27 cellular contexts compared by ENCODE assay signal in genomic region chr21:35530726-35531125, GRCh38.
DNase-seq lines count a peak whose midpoint lies in the region; ATAC-seq, FAIRE-seq and TF ChIP-seq lines count a peak whose summit lies in the region.
"Had no signal": no experiment of that assay in that cellular context is flagged by ENCODE, and none has a peak within 500 bp of the region (broad histone marks: within the 10 kb centered on the region; RNA-seq: fewer than 3 reads in every experiment).

No MANE protein-coding gene starts in this region.

- CTCF ChIA-PET in K562 (lab: Yijun Ruan, JAX; ENCODE audit: low intra/inter-chr PET ratio), result no interaction called here

- H3K9me1 ChIP-seq in K562 (ENCODE audit: control insufficient read depth, insufficient read depth, low read length), result no peaks in the 10 kb centered on the region

- H3K27ac ChIP-seq in CD4-positive, CD25-positive, alpha-beta regulatory T cell (ENCODE audit: insufficient read depth, low read length, poor library complexity, severe bottlenecking), result no peak overlapping the region
- H3K27ac ChIP-seq in K562 (ENCODE audit: extremely low read depth, low read depth, low read length), result no peak overlapping the region
- H3K27ac ChIP-seq: HL-60, pancreas, tibial artery had no signal

- TF ChIP-seq CTCF in K562 (IDR thresholded peaks at IDR 0.05 in 2 of 3, conservative IDR thresholded peaks at IDR 0.05 in 1 of 3; ENCODE audit: insufficient read depth in 2 of 3, low read depth in 1 of 3, low read length in 3 of 3), result no peak

- intact Hi-C loops in K562 (cut with micrococcal nuclease), result no loop called here

- peaks cover 0 to 5% (median 1%) of the 10 kb centered on the region in 7 donors for H3K9me3 Mint-ChIP-seq in CD4-positive, CD25-positive, alpha-beta regulatory T cell

- H4K20me1 ChIP-seq in K562 (replicated peaks; ENCODE audit: control insufficient read depth, insufficient read depth, low read length), result no peaks in the 10 kb centered on the region

- H3K9ac ChIP-seq in K562 (ENCODE audit: insufficient read depth in 1 of 2, low read depth in 2 of 2, low read length in 2 of 2), result no peak overlapping the region

- H3K9me3 ChIP-seq in CD4-positive, CD25-positive, alpha-beta regulatory T cell (ENCODE audit: control insufficient read depth in 2 of 2, low read length in 2 of 2), result no peaks in the 10 kb centered on the region
- no peaks in the 10 kb centered on the region; the same call in 1 of the 2 replicates for H3K9me3 ChIP-seq in K562 (replicated peaks; ENCODE audit: control insufficient read depth, insufficient read depth, low read depth, low read length)
- H3K9me3 ChIP-seq: BE2C, pancreas, tibial artery had no signal

- H3K4me1 Mint-ChIP-seq in CD4-positive, CD25-positive, alpha-beta regulatory T cell, result peaks cover 13 to 35% (median 29%) of the 10 kb centered on the region in 4 donors
- H3K4me1 Mint-ChIP-seq: neural crest cell had no signal

- no peak for ATAC-seq in CD4-positive, CD25-positive, alpha-beta regulatory T cell (ENCODE audit: low read depth in 2 of 2)
- ATAC-seq in K562, result no peak
- ATAC-seq: activated CD8-positive, alpha-beta T cell treated with anti-CD3 and anti-CD28 coated beads for 36 hours; pancreas had no signal

- TF ChIP-seq RAD21 in K562 (CRISPR knock-in tag; conservative IDR thresholded peaks at IDR 0.05 in 1 of 2, IDR thresholded peaks at IDR 0.05 in 1 of 2), result no peak

- peak overlapping the region in 2 of 3 donors; percentile 64 to 98 for H3K27ac Mint-ChIP-seq in CD4-positive, CD25-positive, alpha-beta regulatory T cell
- H3K27ac Mint-ChIP-seq: activated CD8-positive, alpha-beta T cell treated with anti-CD3 and anti-CD28 coated beads for 36 hours; activated naive CD4-positive, alpha-beta T cell treated with anti-CD3 and anti-CD28 coated beads, Interleukin-2, amount 50 U/mL, for 24 hours; H9 had no signal

- no peak for TF ChIP-seq EP300 in K562 (IDR thresholded peaks at IDR 0.05; ENCODE audit: low read length)

- no TSS peak for BruUV-seq in K562 (replicated peaks; lab: Mats Ljungman, UMichigan)

- in situ Hi-C loops in K562 (cut with MboI), result no loop called here

- no peak overlapping the region for H3K4me3 ChIP-seq in CD4-positive, CD25-positive, alpha-beta regulatory T cell (ENCODE audit: low read depth, low read length)
- H3K4me3 ChIP-seq in K562, result no peak overlapping the region
- H3K4me3 ChIP-seq: pancreas, smooth muscle cell, tibial artery had no signal

- WGBS in K562 (ENCODE audit: insufficient coverage, low coverage, missing lambda C conversion rate), result 29% methylated on average over 6 of the region's 6 CpGs

- peak overlapping the region; percentile 30; the same call in 1 of the 2 replicates for H2AFZ ChIP-seq in K562 (ENCODE audit: low read depth, low read length)

- H3K36me3 ChIP-seq in CD4-positive, CD25-positive, alpha-beta regulatory T cell (ENCODE audit: control insufficient read depth, insufficient read depth, low read length), result no peaks in the 10 kb centered on the region
- H3K36me3 ChIP-seq in K562 (ENCODE audit: control insufficient read depth, insufficient read depth, low read length), result no peaks in the 10 kb centered on the region
- H3K36me3 ChIP-seq: BE2C, pancreas, tibial artery had no signal

- DNase-seq in CD4-positive, CD25-positive, alpha-beta regulatory T cell, result no peak
- DNase-seq in NOMO-1 (lab: John Stamatoyannopoulos, UW; ENCODE audit: unreplicated experiment in 2 of 2) (peak; percentile 54 to 96), K562 (ENCODE audit: extremely low read depth in 1 of 4, low spot score in 3 of 4) (no peak), pons (ENCODE audit: low spot score) (peak; percentile 62), amniotic stem cell (lab: John Stamatoyannopoulos, UW) (no peak), iPS-NIHi7 (ENCODE audit: extremely low spot score) (no peak)
- no peak for DNase-seq in stimulated activated CD4-positive, alpha-beta T cell treated with anti-CD3 and anti-CD28 coated beads, Interleukin-4, amount 100 ng/mL, for 24 hours
- DNase-seq: ACHN; activated CD8-positive, alpha-beta T cell treated with anti-CD3 and anti-CD28 coated beads for 36 hours; BE2C; DMS79; foreskin melanocyte; H9; Karpas-422; NCI-H146; NCI-H345; NCI-H69; pancreas; RPMI8226; stimulated activated CD4-positive, alpha-beta T cell treated with anti-CD3 and anti-CD28 coated beads, Interleukin-2, amount 100 ng/mL, for 24 hours; stimulated activated CD8-positive, alpha-beta memory T cell treated with anti-CD3 and anti-CD28 coated beads, Interleukin-4, amount 100 ng/mL, for 48 hours; tibial artery had no signal

- no peak for FAIRE-seq in K562 (lab: Jason Lieb, UNC)
- FAIRE-seq: G401.6, pancreas had no signal

- H3K4me1 ChIP-seq in CD4-positive, CD25-positive, alpha-beta regulatory T cell (ENCODE audit: control insufficient read depth, insufficient read depth, low read length, poor library complexity, severe bottlenecking), result peaks cover 25% of the 10 kb centered on the region
- peaks cover 6 to 16% of the 10 kb centered on the region in 2 experiments for H3K4me1 ChIP-seq in K562 (replicated peaks in 1 of 2; ENCODE audit: control insufficient read depth in 2 of 2, insufficient read depth in 2 of 2, low read length in 2 of 2)
- H3K4me1 ChIP-seq: BE2C had no signal

- H3K27me3 ChIP-seq in CD4-positive, CD25-positive, alpha-beta regulatory T cell (ENCODE audit: control insufficient read depth, insufficient read depth, low read length), result no peaks in the 10 kb centered on the region
- H3K27me3 ChIP-seq in K562 (ENCODE audit: control insufficient read depth in 2 of 2, insufficient read depth in 2 of 2, low read length in 2 of 2), result peaks cover 0 to 5% of the 10 kb centered on the region in 2 experiments; a peak in 3 of 5 replicates
- H3K27me3 ChIP-seq: BE2C, pancreas, tibial artery had no signal

- H3K36me3 Mint-ChIP-seq in CD4-positive, CD25-positive, alpha-beta regulatory T cell, result no peaks in the 10 kb centered on the region

- POLR2A ChIA-PET in K562 (lab: Yijun Ruan, JAX), result interaction anchor here (0.5 to 1.0 kb wide), 3 partner anchors 9 to 756 kb away, joined by 3 to 4 read pairs (median 3); no protein-coding TSS in a partner anchor

- no peak overlapping the region for H3K4me2 ChIP-seq in K562 (ENCODE audit: insufficient read depth, low read length)
- H3K4me2 ChIP-seq: smooth muscle cell had no signal

- peak overlapping the region in 2 of 4 donors; percentile 16 to 79 for H3K4me3 Mint-ChIP-seq in CD4-positive, CD25-positive, alpha-beta regulatory T cell
- H3K4me3 Mint-ChIP-seq: activated CD8-positive, alpha-beta T cell treated with anti-CD3 and anti-CD28 coated beads for 36 hours; activated naive CD4-positive, alpha-beta T cell treated with anti-CD3 and anti-CD28 coated beads, Interleukin-2, amount 50 U/mL, for 24 hours; H9; neural crest cell had no signal

- no peaks in the 10 kb centered on the region for H3K79me2 ChIP-seq in K562 (ENCODE audit: control insufficient read depth, insufficient read depth, low read length)

- no peak for TF ChIP-seq POLR2A in K562 (conservative IDR thresholded peaks at IDR 0.05)

- peaks cover 7% of the 10 kb centered on the region for H3K27me3 Mint-ChIP-seq in CD4-positive, CD25-positive, alpha-beta regulatory T cell
- H3K27me3 Mint-ChIP-seq: activated CD8-positive, alpha-beta T cell treated with anti-CD3 and anti-CD28 coated beads for 36 hours; activated naive CD4-positive, alpha-beta T cell treated with anti-CD3 and anti-CD28 coated beads, Interleukin-2, amount 50 U/mL, for 24 hours had no signal

TF ChIP-seq in K562, 482 proteins besides CTCF, POLR2A, EP300 and RAD21 (continues in another document):
- TF ChIP-seq KDM5B (IDR thresholded peaks at IDR 0.05; ENCODE audit: insufficient replicate concordance, low read depth, low read length), result no peak
- TF ChIP-seq PHF21A (IDR thresholded peaks at IDR 0.05; ENCODE audit: borderline replicate concordance, low read depth), result no peak
- no peak for TF ChIP-seq PHF20 (IDR thresholded peaks at IDR 0.05; ENCODE audit: partially characterized antibody)
- TF ChIP-seq MAFK (IDR thresholded peaks at IDR 0.05; ENCODE audit: low read length), result no peak
- TF ChIP-seq HNRNPL (IDR thresholded peaks at IDR 0.05; ENCODE audit: low read depth, low read length), result no peak
- TF ChIP-seq KLF6 (CRISPR knock-in tag; IDR thresholded peaks at IDR 0.05; ENCODE audit: borderline replicate concordance), result no peak
- no peak for TF ChIP-seq NR0B1 (IDR thresholded peaks at IDR 0.05; ENCODE audit: partially characterized antibody)
- no peak for TF ChIP-seq LEF1 (IDR thresholded peaks at IDR 0.05)
- no peak for TF ChIP-seq FOXK1 (CRISPR knock-in tag; IDR thresholded peaks at IDR 0.05; ENCODE audit: borderline replicate concordance)
- TF ChIP-seq XRCC3 (IDR thresholded peaks at IDR 0.05), result no peak
- TF ChIP-seq HDAC1 (IDR thresholded peaks at IDR 0.05), result no peak
- no peak for TF ChIP-seq BACH1 (tag; IDR thresholded peaks at IDR 0.05)
- no peak for TF ChIP-seq MECOM (CRISPR knock-in tag; IDR thresholded peaks at IDR 0.05)
- TF ChIP-seq KLF10 (CRISPR knock-in tag; IDR thresholded peaks at IDR 0.05), result no peak
- TF ChIP-seq ZNF398 (CRISPR knock-in tag; IDR thresholded peaks at IDR 0.05), result no peak
- TF ChIP-seq KAT8 (IDR thresholded peaks at IDR 0.05; ENCODE audit: low read depth), result no peak

Comparison
In these comparisons a context has a peak if more than half of its experiments do, and no peak if none do; other contexts are left out.
1. DNase-seq: peak in NOMO-1 (2 of 2) and pons (single experiment); none in CD4-positive, CD25-positive, alpha-beta regulatory T cell (0 of 3), K562 (0 of 4), amniotic stem cell (single experiment), stimulated activated CD4-positive, alpha-beta T cell treated with anti-CD3 and anti-CD28 coated beads, Interleukin-4, amount 100 ng/mL, for 24 hours (single experiment) and iPS-NIHi7 (single experiment).